Comparison of ENCODE assay signal across 18 cellular contexts in the genomic region with DNA sequence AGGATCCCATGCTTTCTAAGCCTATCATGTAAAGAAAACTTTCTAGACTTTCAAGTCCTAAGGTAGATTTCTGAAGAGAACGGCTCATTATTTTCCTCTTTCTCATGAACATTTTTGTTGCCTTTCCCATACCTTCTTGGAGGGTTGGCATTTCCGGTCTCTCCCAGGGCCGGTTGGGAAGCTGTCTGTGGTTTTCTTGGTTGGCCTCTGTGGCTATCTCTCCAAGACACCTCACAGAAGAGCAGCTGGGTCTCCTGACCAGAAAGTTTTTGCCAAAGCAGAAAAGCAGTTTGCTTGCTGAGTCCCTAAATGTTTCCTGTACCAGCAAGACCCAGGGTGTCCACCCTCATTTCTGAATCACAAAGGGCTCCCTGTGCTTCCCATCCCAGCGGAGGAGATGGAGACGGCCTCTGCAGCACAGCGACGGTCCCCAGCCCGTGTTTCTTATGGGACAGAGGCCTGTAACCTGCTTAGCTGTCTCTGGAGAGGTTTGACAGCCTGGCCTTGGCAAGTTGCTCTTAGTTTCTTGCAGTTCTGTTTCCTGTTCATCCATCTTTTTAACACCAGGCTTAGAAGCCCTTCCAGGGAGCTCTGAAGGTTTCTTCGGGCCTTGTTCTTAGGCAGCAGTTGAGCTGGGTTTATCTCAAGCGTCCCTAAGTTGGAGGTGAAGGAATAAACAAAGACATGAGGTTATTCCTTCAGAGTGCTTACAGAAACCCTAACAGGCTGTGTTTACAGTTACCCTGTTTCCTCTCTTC. TPM values are rescaled to one million over a fixed set of nuclear protein-coding genes. Genes with fewer than 3 reads are reported as not detected.
DNase-seq lines count a peak whose midpoint lies in the region; ATAC-seq and TF ChIP-seq lines count a peak whose summit lies in the region.
"Had no signal": no experiment of that assay in that cellular context is flagged by ENCODE, and none has a peak within 500 bp of the region (broad histone marks: within the 10 kb centered on the region; RNA-seq: fewer than 3 reads in every experiment).

No MANE protein-coding gene starts in this region.

- intact Hi-C loops in Right ventricle myocardium inferior (cut with DNase I), result no loop called here
- intact Hi-C loops in Right ventricle myocardium superior (cut with DNase I), result no loop called here
- intact Hi-C loops in lower lobe of right lung (cut with DNase I), result no loop called here
- intact Hi-C loops in activated CD8-positive, alpha-beta T cell treated with anti-CD3 and anti-CD28 coated beads for 36 hours (cut with micrococcal nuclease), result no loop called here

- no peaks in the 10 kb centered on the region for H3K9me3 ChIP-seq in lower lobe of right lung
- H3K9me3 ChIP-seq: tibial nerve had no signal

- no peaks in the 10 kb centered on the region for H3K36me3 Mint-ChIP-seq in activated naive CD4-positive, alpha-beta T cell treated with anti-CD3 and anti-CD28 coated beads, Interleukin-2, amount 50 U/mL, for 72 hours
- H3K36me3 Mint-ChIP-seq in activated CD8-positive, alpha-beta T cell treated with anti-CD3 and anti-CD28 coated beads for 36 hours (ENCODE audit: low read depth), result no peaks in the 10 kb centered on the region
- H3K36me3 Mint-ChIP-seq in activated T-helper 17 cell treated with anti-CD3 and anti-CD28 coated beads, Interleukin-2, amount 50 U/mL, for 72 hours (ENCODE audit: low read depth), result no peaks in the 10 kb centered on the region
- H3K36me3 Mint-ChIP-seq: activated naive CD8-positive, alpha-beta T cell treated with anti-CD3 and anti-CD28 coated beads, Interleukin-2, amount 10 ng/mL, durations not matched to agents 7 days and 5 days; natural killer cell treated with Interleukin-12 subunit alpha and Interleukin-12 subunit beta and Interleukin-15 and Interleukin-18, amount 100 ng/mL, for 72 hours had no signal

- H3K4me3 ChIP-seq in lower lobe of right lung, result no peak overlapping the region
- H3K4me3 ChIP-seq: skin epidermis, tibial nerve had no signal

- no peaks in the 10 kb centered on the region for H3K27me3 ChIP-seq in lower lobe of right lung (ENCODE audit: low read depth)
- H3K27me3 ChIP-seq: tibial nerve had no signal

- H3K4me3 Mint-ChIP-seq in activated CD8-positive, alpha-beta T cell treated with anti-CD3 and anti-CD28 coated beads for 36 hours, result no peak overlapping the region
- H3K4me3 Mint-ChIP-seq in activated T-helper 17 cell treated with anti-CD3 and anti-CD28 coated beads, Interleukin-2, amount 50 U/mL, for 72 hours, result no peak overlapping the region
- H3K4me3 Mint-ChIP-seq: activated naive CD8-positive, alpha-beta T cell treated with anti-CD3 and anti-CD28 coated beads, Interleukin-2, amount 10 ng/mL, durations not matched to agents 7 days and 5 days; natural killer cell treated with Interleukin-12 subunit alpha and Interleukin-12 subunit beta and Interleukin-15 and Interleukin-18, amount 100 ng/mL, for 72 hours had no signal

- H3K4me1 Mint-ChIP-seq in activated CD8-positive, alpha-beta T cell treated with anti-CD3 and anti-CD28 coated beads for 36 hours (ENCODE audit: low read depth), result no peaks in the 10 kb centered on the region
- H3K4me1 Mint-ChIP-seq in activated T-helper 17 cell treated with anti-CD3 and anti-CD28 coated beads, Interleukin-2, amount 50 U/mL, for 72 hours, result no peaks in the 10 kb centered on the region

- H3K27ac ChIP-seq in lower lobe of right lung, result no peak overlapping the region
- H3K27ac ChIP-seq: skin epidermis had no signal

- CTCF ChIA-PET in activated CD8-positive, alpha-beta T cell treated with anti-CD3 and anti-CD28 coated beads for 36 hours (lab: Charles Lee), result interaction anchor here (0.6 to 2.5 kb wide), 4 partner anchors 9 to 1417 kb away, joined by 3 to 14 read pairs (median 7); no protein-coding TSS in a partner anchor

- no peaks in the 10 kb centered on the region for H3K9me3 Mint-ChIP-seq in activated naive CD4-positive, alpha-beta T cell treated with anti-CD3 and anti-CD28 coated beads, Interleukin-2, amount 50 U/mL, for 72 hours
- H3K9me3 Mint-ChIP-seq in activated CD8-positive, alpha-beta T cell treated with anti-CD3 and anti-CD28 coated beads for 36 hours, result no peaks in the 10 kb centered on the region
- no peaks in the 10 kb centered on the region for H3K9me3 Mint-ChIP-seq in activated T-helper 17 cell treated with anti-CD3 and anti-CD28 coated beads, Interleukin-2, amount 50 U/mL, for 72 hours
- H3K9me3 Mint-ChIP-seq: activated naive CD8-positive, alpha-beta T cell treated with anti-CD3 and anti-CD28 coated beads, Interleukin-2, amount 10 ng/mL, durations not matched to agents 7 days and 5 days; natural killer cell treated with Interleukin-12 subunit alpha and Interleukin-12 subunit beta and Interleukin-15 and Interleukin-18, amount 100 ng/mL, for 72 hours had no signal

- POLR2A ChIA-PET in activated CD8-positive, alpha-beta T cell treated with anti-CD3 and anti-CD28 coated beads for 36 hours (lab: Charles Lee), result interaction anchor here (0.6 to 1.0 kb wide), 2 partner anchors 9 to 844 kb away, joined by 3 read pairs; no protein-coding TSS in a partner anchor

- DNase-seq in Right ventricle myocardium inferior (ENCODE audit: missing footprints), result peak; percentile 17
- no peak for DNase-seq in Right ventricle myocardium superior
- DNase-seq in astrocyte of the hippocampus (ENCODE audit: low read depth, low spot score), result peak; percentile 49
- DNase-seq in lower lobe of right lung, result peak; percentile 25
- DNase-seq in activated naive CD4-positive, alpha-beta T cell treated with anti-CD3 and anti-CD28 coated beads, Interleukin-2, amount 50 U/mL, for 72 hours (ENCODE audit: low spot score in 2 of 2), result no peak
- DNase-seq in activated CD8-positive, alpha-beta T cell treated with anti-CD3 and anti-CD28 coated beads for 36 hours, result no peak
- DNase-seq in activated CD4-positive, alpha-beta T cell treated with anti-CD3 and anti-CD28 coated beads for 48 hours, result no peak
- DNase-seq: 8988T; activated naive CD8-positive, alpha-beta T cell treated with anti-CD3 and anti-CD28 coated beads, Interleukin-2, amount 10 ng/mL, durations not matched to agents 7 days and 5 days; Calu3; foreskin fibroblast; NCI-H1092 treated with DMSO at 0.1 percent for 48 hours; NCI-H510A; SHP77 treated with DMSO at 0.1 percent for 48 hours had no signal

- H3K27me3 Mint-ChIP-seq in activated CD8-positive, alpha-beta T cell treated with anti-CD3 and anti-CD28 coated beads for 36 hours, result peaks cover 2% of the 10 kb centered on the region
- peaks cover 6% of the 10 kb centered on the region for H3K27me3 Mint-ChIP-seq in activated T-helper 17 cell treated with anti-CD3 and anti-CD28 coated beads, Interleukin-2, amount 50 U/mL, for 72 hours

- no peak for ATAC-seq in Right ventricle myocardium inferior
- no peak for ATAC-seq in Right ventricle myocardium superior (ENCODE audit: poor library complexity)
- no peak for ATAC-seq in lower lobe of right lung
- no peak for ATAC-seq in activated naive CD4-positive, alpha-beta T cell treated with anti-CD3 and anti-CD28 coated beads, Interleukin-2, amount 50 U/mL, for 72 hours
- no peak for ATAC-seq in activated CD8-positive, alpha-beta T cell treated with anti-CD3 and anti-CD28 coated beads for 36 hours
- ATAC-seq in activated T-helper 17 cell treated with anti-CD3 and anti-CD28 coated beads, Interleukin-2, amount 50 U/mL, for 72 hours (replicated peaks), result no peak
- ATAC-seq: natural killer cell treated with Interleukin-12 subunit alpha and Interleukin-12 subunit beta and Interleukin-15 and Interleukin-18, amount 100 ng/mL, for 72 hours had no signal

- TF ChIP-seq CTCF in lower lobe of right lung (IDR thresholded peaks at IDR 0.05), result no peak
- no peak for TF ChIP-seq CTCF in activated CD8-positive, alpha-beta T cell treated with anti-CD3 and anti-CD28 coated beads for 36 hours (IDR thresholded peaks at IDR 0.05)

- no peaks in the 10 kb centered on the region for H3K36me3 ChIP-seq in lower lobe of right lung

- H3K4me1 ChIP-seq in lower lobe of right lung, result no peaks in the 10 kb centered on the region

- H3K27ac Mint-ChIP-seq in activated naive CD4-positive, alpha-beta T cell treated with anti-CD3 and anti-CD28 coated beads, Interleukin-2, amount 50 U/mL, for 72 hours, result no peak overlapping the region
- H3K27ac Mint-ChIP-seq in activated CD8-positive, alpha-beta T cell treated with anti-CD3 and anti-CD28 coated beads for 36 hours, result no peak overlapping the region
- no peak overlapping the region for H3K27ac Mint-ChIP-seq in activated T-helper 17 cell treated with anti-CD3 and anti-CD28 coated beads, Interleukin-2, amount 50 U/mL, for 72 hours
- H3K27ac Mint-ChIP-seq: activated naive CD8-positive, alpha-beta T cell treated with anti-CD3 and anti-CD28 coated beads, Interleukin-2, amount 10 ng/mL, durations not matched to agents 7 days and 5 days; natural killer cell treated with Interleukin-12 subunit alpha and Interleukin-12 subunit beta and Interleukin-15 and Interleukin-18, amount 100 ng/mL, for 72 hours had no signal

RNA-seq across cellular contexts. Expression of gene GREB1, which starts 39.8 kb away (rescaled TPM):
- total RNA-seq in Right ventricle myocardium inferior (11.4 TPM), Right ventricle myocardium superior (9.0 TPM), lower lobe of right lung (2.3 TPM)
- 1 to 10 TPM in 1 of 2 donors, under 1 TPM in 1; 0.91 to 1.2 TPM for total RNA-seq in activated naive CD4-positive, alpha-beta T cell treated with anti-CD3 and anti-CD28 coated beads, Interleukin-2, amount 50 U/mL, for 72 hours
- total RNA-seq in activated CD8-positive, alpha-beta T cell treated with anti-CD3 and anti-CD28 coated beads for 36 hours, result 1 to 10 TPM; 1.5 TPM
- total RNA-seq in activated T-helper 17 cell treated with anti-CD3 and anti-CD28 coated beads, Interleukin-2, amount 50 U/mL, for 72 hours, result 1 to 10 TPM in 1 of 2 donors, under 1 TPM in 1; 0.95 to 1.0 TPM

Comparison
In these comparisons a context has a peak if more than half of its experiments do, and no peak if none do; other contexts are left out.
1. DNase-seq: peak in Right ventricle myocardium inferior (single experiment), astrocyte of the hippocampus (single experiment) and lower lobe of right lung (single experiment); none in Right ventricle myocardium superior (single experiment), activated naive CD4-positive, alpha-beta T cell treated with anti-CD3 and anti-CD28 coated beads, Interleukin-2, amount 50 U/mL, for 72 hours (0 of 2), activated CD8-positive, alpha-beta T cell treated with anti-CD3 and anti-CD28 coated beads for 36 hours (single experiment) and activated CD4-positive, alpha-beta T cell treated with anti-CD3 and anti-CD28 coated beads for 48 hours (single experiment).